In the genomic region with DNA sequence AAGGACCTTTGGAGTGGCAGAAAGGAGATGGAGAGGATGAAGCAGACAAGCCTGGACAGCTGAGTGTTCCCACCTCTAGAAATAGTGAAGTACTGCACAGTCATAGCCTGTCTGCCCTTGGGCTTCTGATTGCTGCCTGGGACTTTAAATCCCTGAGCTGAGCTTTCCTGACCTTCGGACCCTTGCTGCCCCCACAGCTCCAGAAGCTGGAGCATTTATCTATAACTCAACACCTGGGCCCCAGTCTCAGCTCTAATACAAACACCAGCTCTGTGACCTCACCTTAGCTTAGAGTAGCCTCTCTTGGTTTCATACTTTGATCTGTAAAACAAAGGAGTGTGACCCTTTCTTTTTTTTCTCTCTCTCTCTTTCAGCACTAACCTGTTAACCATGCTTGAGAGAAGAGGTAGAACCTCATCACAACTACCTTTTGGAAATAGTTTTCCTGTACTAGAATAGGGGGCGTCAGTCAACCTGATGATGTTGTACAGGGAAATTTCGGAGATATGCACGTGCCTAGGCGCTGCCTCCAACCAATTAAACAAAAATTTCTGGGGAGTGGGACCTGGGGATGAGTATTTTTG, we compare ENCODE assay signal across 23 cellular contexts. TPM values are rescaled to one million over a fixed set of nuclear protein-coding genes. Genes with fewer than 3 reads are reported as not detected.
DNase-seq lines count a peak whose midpoint lies in the region; ATAC-seq, FAIRE-seq and TF ChIP-seq lines count a peak whose summit lies in the region.
"Had no signal": no experiment of that assay in that cellular context is flagged by ENCODE, and none has a peak within 500 bp of the region (broad histone marks: within the 10 kb centered on the region; RNA-seq: fewer than 3 reads in every experiment).

No MANE protein-coding gene starts in this region.

- TF ChIP-seq POLR2A in HepG2 (IDR thresholded peaks at IDR 0.05; ENCODE audit: insufficient read depth in 1 of 2, low read depth in 2 of 2, low read length in 2 of 2) = 0 out of 4 replicates have a peak, but pooled peaks have one; percentile 32 to 42

- TF ChIP-seq EP300 in HepG2 (IDR thresholded peaks at IDR 0.05; ENCODE audit: low read depth in 2 of 2, low read length in 2 of 2) = peak; percentile 70 to 99; a peak in 3 of 4 replicates
- peak; percentile 97 for TF ChIP-seq EP300 in HepG2 (CRISPR knock-in tag; IDR thresholded peaks at IDR 0.05; ENCODE audit: borderline replicate concordance)

- TF ChIP-seq RAD21 in HepG2 (CRISPR knock-in tag; IDR thresholded peaks at IDR 0.05) = peak; percentile 52; the same call in 1 of the 2 replicates

- TF ChIP-seq CTCF in cardiac muscle cell (IDR thresholded peaks at IDR 0.05; ENCODE audit: low read depth, low read length) (no peak), endodermal cell (conservative IDR thresholded peaks at IDR 0.05) (no peak), HepG2 (CRISPR knock-in tag; IDR thresholded peaks at IDR 0.05) (no peak), type B pancreatic cell (conservative IDR thresholded peaks at IDR 0.05) (no peak), A673 (conservative IDR thresholded peaks at IDR 0.05; ENCODE audit: low read depth, low read length) (no peak)

- POLR2A ChIA-PET in HepG2 (lab: Yijun Ruan, JAX) = interaction anchor here (0.7 to 6.2 kb wide), 25 partner anchors 9 to 350 kb away, joined by 3 to 125 read pairs (median 7); a partner anchor contains a TSS
- POLR2A ChIA-PET in A673 (lab: Charles Lee; ENCODE audit: low non-redundant PET) = no interaction called here

- ATAC-seq in HepG2 = peak; percentile 95
- ATAC-seq: activated CD8-positive, alpha-beta T cell treated with anti-CD3 and anti-CD28 coated beads, Interleukin-2, amount 10 ng/mL, durations not matched to agents 7 days and 5 days; activated T-cell treated with anti-CD3 and anti-CD28 coated beads, Interleukin-2, amount 50 U/mL, for 4 hours; Panc1 had no signal

- no peak overlapping the region for H3K4me3 ChIP-seq in cardiac muscle cell
- H3K4me3 ChIP-seq in endodermal cell (ENCODE audit: low read length) = peak overlapping the region; percentile 66
- peak overlapping the region in 1 of 3 experiments; percentile 29; a peak in 1 of 6 replicates for H3K4me3 ChIP-seq in HepG2 (replicated peaks in 1 of 3; ENCODE audit: insufficient read depth in 1 of 3, low read depth in 2 of 3, low read length in 3 of 3)
- H3K4me3 ChIP-seq in A673 (ENCODE audit: low read depth, low read length, poor library complexity, severe bottlenecking) = no peak overlapping the region
- H3K4me3 ChIP-seq: SK-N-MC had no signal

- H3K4me3 Mint-ChIP-seq in endodermal cell (peak overlapping the region; percentile 38), type B pancreatic cell (peak overlapping the region; percentile 65)
- H3K4me3 Mint-ChIP-seq: activated CD8-positive, alpha-beta T cell treated with anti-CD3 and anti-CD28 coated beads, Interleukin-2, amount 10 ng/mL, durations not matched to agents 7 days and 5 days; activated T-cell treated with anti-CD3 and anti-CD28 coated beads, Interleukin-2, amount 50 U/mL, for 4 hours; CD14-positive monocyte had no signal

- H4K20me1 ChIP-seq in HepG2 (ENCODE audit: insufficient read depth, low read length) = no peaks in the 10 kb centered on the region

- H3K4me2 ChIP-seq in HepG2 (ENCODE audit: low read depth, low read length) = peak overlapping the region; percentile 67

- DNase-seq in cardiac muscle cell (ENCODE audit: low read depth in 1 of 2, low spot score in 1 of 2) = peak in 1 of 2 donors; percentile 71
- DNase-seq in cardiac septum (ENCODE audit: low spot score) = no peak
- DNase-seq in endodermal cell = no peak
- peak; percentile 99 for DNase-seq in HepG2 (ENCODE audit: low spot score)
- DNase-seq in type B pancreatic cell (ENCODE audit: extremely low spot score, unreplicated experiment) = no peak
- DNase-seq in stimulated activated CD4-positive, alpha-beta T cell treated with anti-CD3 and anti-CD28 coated beads, Interleukin-4, amount 100 ng/mL, for 1 hour = no peak
- DNase-seq in A673 (ENCODE audit: low spot score) = no peak
- DNase-seq in HUDEP-2 (lab: John Stamatoyannopoulos, UW; ENCODE audit: unreplicated experiment in 76 of 76) = no peak
- DNase-seq: activated CD4-positive, CD25-positive, alpha-beta regulatory T cell treated with anti-CD3 and anti-CD28 coated beads, Interleukin-2, amount 50 U/mL, for 72 hours; activated CD8-positive, alpha-beta T cell treated with anti-CD3 and anti-CD28 coated beads, Interleukin-2, amount 10 ng/mL, durations not matched to agents 7 days and 5 days; activated naive CD4-positive, alpha-beta T cell treated with anti-CD3 and anti-CD28 coated beads, Interleukin-2, amount 50 U/mL, for 16 hours; activated T-cell treated with anti-CD3 and anti-CD28 coated beads, Interleukin-2, amount 50 U/mL, for 4 hours; anterior cingulate cortex; DMS 273 treated with DMSO at 0.1 percent for 48 hours; glutamatergic neuron; NCI-H187; occipital lobe; retina; T-helper 9 cell had no signal

- H3K9me3 ChIP-seq in cardiac muscle cell (ENCODE audit: low read depth) (no peaks in the 10 kb centered on the region), endodermal cell (ENCODE audit: control insufficient read depth, low read length) (no peaks in the 10 kb centered on the region), HepG2 (ENCODE audit: low read length) (no peaks in the 10 kb centered on the region), A673 (ENCODE audit: low read depth, low read length, poor library complexity, severe bottlenecking) (no peaks in the 10 kb centered on the region)

- peak; percentile 89 for FAIRE-seq in HepG2 (lab: Jason Lieb, UNC)
- FAIRE-seq: colon had no signal

- H3K9ac ChIP-seq in endodermal cell (ENCODE audit: extremely low read depth, low read length, poor library complexity, severe bottlenecking) = no peak overlapping the region
- H3K9ac ChIP-seq in HepG2 (ENCODE audit: insufficient read depth, low read depth, low read length) = peak overlapping the region; percentile 55

- H3K27me3 ChIP-seq in cardiac muscle cell (no peaks in the 10 kb centered on the region), endodermal cell (ENCODE audit: control insufficient read depth, insufficient read depth, low read length, poor library complexity, severe bottlenecking) (no peaks in the 10 kb centered on the region), HepG2 (ENCODE audit: control insufficient read depth in 1 of 2, insufficient read depth in 2 of 2, low read length in 2 of 2) (no peaks in the 10 kb centered on the region), A673 (replicated peaks; ENCODE audit: insufficient read depth, low read depth, low read length, poor library complexity) (no peaks in the 10 kb centered on the region)

- H3K4me1 Mint-ChIP-seq in endodermal cell = peaks cover 61% of the 10 kb centered on the region
- peaks cover 5% of the 10 kb centered on the region for H3K4me1 Mint-ChIP-seq in type B pancreatic cell (ENCODE audit: unreplicated experiment)
- H3K4me1 Mint-ChIP-seq: CD14-positive monocyte had no signal

- no peak overlapping the region for H2AFZ ChIP-seq in HepG2 (ENCODE audit: low read length)

- BruUV-seq in HepG2 (replicated peaks; lab: Mats Ljungman, UMichigan) (no TSS peak), A673 (replicated peaks; lab: Mats Ljungman, UMichigan) (no TSS peak)

- peaks cover 13% of the 10 kb centered on the region for H3K79me2 ChIP-seq in HepG2 (ENCODE audit: insufficient read depth, low read length)

- H3K36me3 Mint-ChIP-seq in endodermal cell (ENCODE audit: low read depth) (no peaks in the 10 kb centered on the region), type B pancreatic cell (no peaks in the 10 kb centered on the region)
- H3K36me3 Mint-ChIP-seq: CD14-positive monocyte had no signal

- in situ Hi-C loops in HepG2 (cut with HindIII; ENCODE audit: extremely low pct_ligation_motif_present, low pct_unique_long_range_greater_than_20kb) = no loop called here

- H3K27me3 Mint-ChIP-seq in endodermal cell (ENCODE audit: insufficient read depth) (no peaks in the 10 kb centered on the region), type B pancreatic cell (no peaks in the 10 kb centered on the region)

- peak overlapping the region; percentile 50 for H3K27ac ChIP-seq in cardiac muscle cell
- H3K27ac ChIP-seq in endodermal cell (ENCODE audit: low read depth, low read length) = no peak overlapping the region
- H3K27ac ChIP-seq in HepG2 (ENCODE audit: extremely low read length, insufficient read depth, low read length) = peak overlapping the region; percentile 91
- H3K27ac ChIP-seq in A673 (ENCODE audit: low read depth, low read length, poor library complexity, severe bottlenecking) = no peak overlapping the region
- H3K27ac ChIP-seq: SK-N-MC had no signal

- H3K27ac Mint-ChIP-seq in endodermal cell (peak overlapping the region; percentile 85), type B pancreatic cell (peak overlapping the region; percentile 74)
- H3K27ac Mint-ChIP-seq: activated CD8-positive, alpha-beta T cell treated with anti-CD3 and anti-CD28 coated beads, Interleukin-2, amount 10 ng/mL, durations not matched to agents 7 days and 5 days; CD14-positive monocyte had no signal

- H3K36me3 ChIP-seq in cardiac muscle cell = no peaks in the 10 kb centered on the region
- H3K36me3 ChIP-seq in endodermal cell (ENCODE audit: control insufficient read depth, insufficient read depth, low read length) = no peaks in the 10 kb centered on the region
- H3K36me3 ChIP-seq in HepG2 (replicated peaks in 1 of 2; ENCODE audit: control insufficient read depth in 1 of 2, insufficient read depth in 2 of 2, low read length in 2 of 2) = no peaks in the 10 kb centered on the region
- H3K36me3 ChIP-seq in A673 (ENCODE audit: insufficient read depth, low read length, poor library complexity, severe bottlenecking) = no peaks in the 10 kb centered on the region

- intact Hi-C loops in cardiac septum (cut with DNase I) (no loop called here), HepG2 (cut with micrococcal nuclease; ENCODE audit: unreplicated experiment) (loop anchor here (1.0 to 2.0 kb wide), 3 partner anchors 25 to 212 kb away; no protein-coding TSS in a partner anchor), A673 (cut with micrococcal nuclease; ENCODE audit: unreplicated experiment) (no loop called here)

- WGBS in endodermal cell (ENCODE audit: insufficient coverage in 1 of 2, insufficient read length in 1 of 2), 2 experiments = 81 to 89% methylated on average over 5 of the region's 5 CpGs
- WGBS in HepG2 (ENCODE audit: low lambda C conversion rate) = 7% methylated on average over 5 of the region's 5 CpGs

- H3K4me1 ChIP-seq in cardiac muscle cell (ENCODE audit: low read depth) (peaks cover 42% of the 10 kb centered on the region), endodermal cell (ENCODE audit: control insufficient read depth, insufficient read depth, low read length) (peaks cover 37% of the 10 kb centered on the region), HepG2 (ENCODE audit: insufficient read depth, low read length) (peaks cover 90% of the 10 kb centered on the region), A673 (ENCODE audit: insufficient read depth, low read length, poor library complexity, severe bottlenecking) (no peaks in the 10 kb centered on the region)

- CTCF ChIA-PET in HepG2 (lab: Yijun Ruan, JAX; ENCODE audit: low intra/inter-chr PET ratio, low total read pairs) = interaction anchor here (1.3 kb wide), 1 partner anchor 25 kb away, joined by 3 read pairs; no protein-coding TSS in a partner anchor
- CTCF ChIA-PET in A673 (lab: Charles Lee) = no interaction called here

- H3K9me3 Mint-ChIP-seq in endodermal cell (no peaks in the 10 kb centered on the region), type B pancreatic cell (no peaks in the 10 kb centered on the region)
- H3K9me3 Mint-ChIP-seq: activated T-cell treated with anti-CD3 and anti-CD28 coated beads, Interleukin-2, amount 50 U/mL, for 4 hours; CD14-positive monocyte had no signal

RNA-seq across cellular contexts. Expression of a gene that starts 25.4 kb away (rescaled TPM):
- 22.1 and 41.8 TPM in 2 replicates for total RNA-seq in cardiac muscle cell
- 18.7 and 36.7 TPM in 2 replicates for polyA plus RNA-seq in cardiac muscle cell
- 30.5 TPM for total RNA-seq in cardiac septum
- total RNA-seq in endodermal cell = 10 to 100 TPM; 28.6 to 44.1 TPM
- 16.7 TPM for polyA plus RNA-seq in endodermal cell (2013, experiment 1 of 2)
- 17.0 TPM for polyA plus RNA-seq in endodermal cell (2013, experiment 2 of 2)
- 64.5 and 78.9 TPM in 2 replicates for total RNA-seq in HepG2 (2016; rRNA removed; fragmentation: Illumina TruSeq; extraction: Trizol)
- 19.2 and 20.4 TPM in 2 replicates for total RNA-seq in HepG2 (2016; cell fraction: cytosol; rRNA removed; fragmentation: Illumina TruSeq; extraction: Trizol; ENCODE audit: low read depth)
- total RNA-seq in HepG2 (2016; cell fraction: insoluble cytoplasmic fraction; rRNA removed; fragmentation: Illumina TruSeq; extraction: Trizol) = 69.3 and 74.8 TPM in 2 replicates
- 73.2 and 75.4 TPM in 2 replicates for total RNA-seq in HepG2 (2016; cell fraction: membrane; rRNA removed; fragmentation: Illumina TruSeq; extraction: Trizol)
- 121 and 123 TPM in 2 replicates for total RNA-seq in HepG2 (2016; cell fraction: nucleus; rRNA removed; fragmentation: Illumina TruSeq; extraction: Trizol)
- 75.7 and 97.1 TPM in 2 replicates for polyA plus RNA-seq in HepG2 (2011; rRNA removed)
- polyA plus RNA-seq in HepG2 (2011; cell fraction: cytosol; rRNA removed) = 40.8 and 54.3 TPM in 2 replicates
- polyA plus RNA-seq in HepG2 (2011; cell fraction: nucleus; rRNA removed) = 68.9 and 74.9 TPM in 2 replicates
- 87.7 and 101 TPM in 2 replicates for polyA plus RNA-seq in HepG2 (2012)
- polyA plus RNA-seq in HepG2 (2016; cell fraction: cytosol; fragmentation: Illumina TruSeq; extraction: Trizol; ENCODE audit: low read depth) = 13.4 and 15.1 TPM in 2 replicates
- polyA plus RNA-seq in HepG2 (2016; cell fraction: insoluble cytoplasmic fraction; fragmentation: Illumina TruSeq; extraction: Trizol; ENCODE audit: low read depth) = 81.1 and 83.2 TPM in 2 replicates
- 49.0 and 50.1 TPM in 2 replicates for polyA plus RNA-seq in HepG2 (2016; cell fraction: membrane; fragmentation: Illumina TruSeq; extraction: Trizol; ENCODE audit: low read depth)
- polyA plus RNA-seq in HepG2 (2016; cell fraction: nucleus; fragmentation: Illumina TruSeq; extraction: Trizol; ENCODE audit: insufficient read depth, low read depth) = 115 and 124 TPM in 2 replicates
- polyA minus RNA-seq in HepG2 (2011; rRNA and poly(A)+ RNA removed; ENCODE audit: low replicate concordance) = 37.6 and 93.4 TPM in 2 replicates
- polyA minus RNA-seq in HepG2 (2011; cell fraction: cytosol; rRNA and poly(A)+ RNA removed) = 82.9 and 96.7 TPM in 2 replicates
- 685 and 799 TPM in 2 replicates for polyA minus RNA-seq in HepG2 (2011; cell fraction: nucleus; rRNA and poly(A)+ RNA removed)
- total RNA-seq in type B pancreatic cell (ENCODE audit: low replicate concordance) = 33.9 and 55.3 TPM in 2 replicates
- total RNA-seq in A673 (2021) = 7.5 and 12.0 TPM in 2 replicates

Comparison
In these comparisons a context has a peak if more than half of its experiments do, and no peak if none do; other contexts are left out.
1. H3K27ac ChIP-seq: peak in cardiac muscle cell (single experiment) and HepG2 (single experiment); none in endodermal cell (single experiment) and A673 (single experiment).